Comparison of ENCODE assay signal across 2 cellular contexts in the genomic region with DNA sequence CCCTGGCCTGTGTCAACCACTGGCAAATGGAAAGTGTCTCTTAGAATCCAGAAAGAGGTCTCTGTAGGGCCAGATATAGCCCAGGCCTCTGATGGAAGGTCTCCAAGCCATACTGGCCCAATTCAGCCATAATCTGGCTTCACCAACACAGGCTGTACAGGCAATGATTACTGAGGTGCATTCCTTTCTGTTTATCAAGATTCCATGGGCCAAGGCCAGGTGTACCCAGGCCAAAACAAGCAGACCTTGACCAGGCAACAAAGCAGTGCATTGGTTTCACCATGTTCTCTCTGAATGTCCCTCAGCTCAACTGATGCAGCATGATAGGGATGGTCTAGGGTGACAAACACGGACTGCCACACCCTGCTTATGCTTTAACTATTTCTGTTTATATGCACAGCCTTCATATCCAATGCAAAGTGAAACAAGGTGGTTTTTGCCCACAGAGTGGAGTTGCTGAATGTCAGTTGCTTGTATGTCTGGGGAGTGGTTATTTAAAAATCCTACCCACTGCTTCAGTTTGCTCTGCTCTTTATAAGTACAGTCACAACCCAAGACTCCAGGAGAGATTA.
TF ChIP-seq lines count a peak whose summit lies in the region.

No MANE protein-coding gene starts in this region.

TF ChIP-seq in HepG2, 621 proteins besides CTCF, POLR2A, EP300 and RAD21 (continued from another document and continues in another):
- no peak for TF ChIP-seq SETDB1 (CRISPR knock-in tag; IDR thresholded peaks at IDR 0.05; ENCODE audit: borderline replicate concordance)
- TF ChIP-seq, protein P1, sequence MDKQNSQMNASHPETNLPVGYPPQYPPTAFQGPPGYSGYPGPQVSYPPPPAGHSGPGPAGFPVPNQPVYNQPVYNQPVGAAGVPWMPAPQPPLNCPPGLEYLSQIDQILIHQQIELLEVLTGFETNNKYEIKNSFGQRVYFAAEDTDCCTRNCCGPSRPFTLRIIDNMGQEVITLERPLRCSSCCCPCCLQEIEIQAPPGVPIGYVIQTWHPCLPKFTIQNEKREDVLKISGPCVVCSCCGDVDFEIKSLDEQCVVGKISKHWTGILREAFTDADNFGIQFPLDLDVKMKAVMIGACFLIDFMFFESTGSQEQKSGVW (CRISPR knock-in tag; IDR thresholded peaks at IDR 0.05; ENCODE audit: borderline replicate concordance) = no peak
- no peak for TF ChIP-seq HCFC1 (IDR thresholded peaks at IDR 0.05; ENCODE audit: low read depth, low read length)
- no peak for TF ChIP-seq ZNF570 (CRISPR knock-in tag; IDR thresholded peaks at IDR 0.05; ENCODE audit: borderline replicate concordance)
- TF ChIP-seq, protein P2, sequence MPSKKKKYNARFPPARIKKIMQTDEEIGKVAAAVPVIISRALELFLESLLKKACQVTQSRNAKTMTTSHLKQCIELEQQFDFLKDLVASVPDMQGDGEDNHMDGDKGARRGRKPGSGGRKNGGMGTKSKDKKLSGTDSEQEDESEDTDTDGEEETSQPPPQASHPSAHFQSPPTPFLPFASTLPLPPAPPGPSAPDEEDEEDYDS (CRISPR knock-in tag; IDR thresholded peaks at IDR 0.05) = peak; percentile 70
- TF ChIP-seq ZMYM2 (CRISPR knock-in tag; IDR thresholded peaks at IDR 0.05) = no peak
- peak; percentile 85; the same call in 1 of the 2 replicates for TF ChIP-seq BRD4 (CRISPR knock-in tag; IDR thresholded peaks at IDR 0.05)
- TF ChIP-seq SATB2 (CRISPR knock-in tag; IDR thresholded peaks at IDR 0.05) = no peak
- no peak for TF ChIP-seq ZSCAN20 (CRISPR knock-in tag; IDR thresholded peaks at IDR 0.05; ENCODE audit: borderline replicate concordance)
- TF ChIP-seq, protein P3, sequence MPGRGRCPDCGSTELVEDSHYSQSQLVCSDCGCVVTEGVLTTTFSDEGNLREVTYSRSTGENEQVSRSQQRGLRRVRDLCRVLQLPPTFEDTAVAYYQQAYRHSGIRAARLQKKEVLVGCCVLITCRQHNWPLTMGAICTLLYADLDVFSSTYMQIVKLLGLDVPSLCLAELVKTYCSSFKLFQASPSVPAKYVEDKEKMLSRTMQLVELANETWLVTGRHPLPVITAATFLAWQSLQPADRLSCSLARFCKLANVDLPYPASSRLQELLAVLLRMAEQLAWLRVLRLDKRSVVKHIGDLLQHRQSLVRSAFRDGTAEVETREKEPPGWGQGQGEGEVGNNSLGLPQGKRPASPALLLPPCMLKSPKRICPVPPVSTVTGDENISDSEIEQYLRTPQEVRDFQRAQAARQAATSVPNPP (CRISPR knock-in tag; IDR thresholded peaks at IDR 0.05) = no peak
- TF ChIP-seq ARID2 (CRISPR knock-in tag; IDR thresholded peaks at IDR 0.05; ENCODE audit: borderline replicate concordance) = no peak
- TF ChIP-seq KAT2B (IDR thresholded peaks at IDR 0.05; ENCODE audit: borderline replicate concordance, low read depth, low read length) = no peak
- 0 out of 2 replicates have a peak, but pooled peaks have one; percentile 33 for TF ChIP-seq SMYD3 (CRISPR knock-in tag; IDR thresholded peaks at IDR 0.05)
- TF ChIP-seq, protein P4, sequence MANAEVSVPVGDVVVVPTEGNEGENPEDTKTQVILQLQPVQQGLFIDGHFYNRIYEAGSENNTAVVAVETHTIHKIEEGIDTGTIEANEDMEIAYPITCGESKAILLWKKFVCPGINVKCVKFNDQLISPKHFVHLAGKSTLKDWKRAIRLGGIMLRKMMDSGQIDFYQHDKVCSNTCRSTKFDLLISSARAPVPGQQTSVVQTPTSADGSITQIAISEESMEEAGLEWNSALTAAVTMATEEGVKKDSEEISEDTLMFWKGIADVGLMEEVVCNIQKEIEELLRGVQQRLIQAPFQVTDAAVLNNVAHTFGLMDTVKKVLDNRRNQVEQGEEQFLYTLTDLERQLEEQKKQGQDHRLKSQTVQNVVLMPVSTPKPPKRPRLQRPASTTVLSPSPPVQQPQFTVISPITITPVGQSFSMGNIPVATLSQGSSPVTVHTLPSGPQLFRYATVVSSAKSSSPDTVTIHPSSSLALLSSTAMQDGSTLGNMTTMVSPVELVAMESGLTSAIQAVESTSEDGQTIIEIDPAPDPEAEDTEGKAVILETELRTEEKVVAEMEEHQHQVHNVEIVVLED (CRISPR knock-in tag; IDR thresholded peaks at IDR 0.05; ENCODE audit: borderline replicate concordance) = peak; percentile 56; the same call in 1 of the 2 replicates
- TF ChIP-seq TMF1 (CRISPR knock-in tag; IDR thresholded peaks at IDR 0.05; ENCODE audit: low read depth) = peak; percentile 62; the same call in 1 of the 2 replicates
- TF ChIP-seq U2AF1 (optimal IDR thresholded peaks at IDR 0.05; ENCODE audit: low read depth, low read length) = no peak
- TF ChIP-seq ETV5 (CRISPR knock-in tag; IDR thresholded peaks at IDR 0.05; ENCODE audit: borderline replicate concordance) = peak; percentile 40; the same call in 1 of the 2 replicates
- TF ChIP-seq RXRB (CRISPR knock-in tag; IDR thresholded peaks at IDR 0.05; ENCODE audit: borderline replicate concordance) = peak; percentile 90
- TF ChIP-seq ELF3 (CRISPR knock-in tag; IDR thresholded peaks at IDR 0.05) = peak; percentile 79
- TF ChIP-seq, protein P5, sequence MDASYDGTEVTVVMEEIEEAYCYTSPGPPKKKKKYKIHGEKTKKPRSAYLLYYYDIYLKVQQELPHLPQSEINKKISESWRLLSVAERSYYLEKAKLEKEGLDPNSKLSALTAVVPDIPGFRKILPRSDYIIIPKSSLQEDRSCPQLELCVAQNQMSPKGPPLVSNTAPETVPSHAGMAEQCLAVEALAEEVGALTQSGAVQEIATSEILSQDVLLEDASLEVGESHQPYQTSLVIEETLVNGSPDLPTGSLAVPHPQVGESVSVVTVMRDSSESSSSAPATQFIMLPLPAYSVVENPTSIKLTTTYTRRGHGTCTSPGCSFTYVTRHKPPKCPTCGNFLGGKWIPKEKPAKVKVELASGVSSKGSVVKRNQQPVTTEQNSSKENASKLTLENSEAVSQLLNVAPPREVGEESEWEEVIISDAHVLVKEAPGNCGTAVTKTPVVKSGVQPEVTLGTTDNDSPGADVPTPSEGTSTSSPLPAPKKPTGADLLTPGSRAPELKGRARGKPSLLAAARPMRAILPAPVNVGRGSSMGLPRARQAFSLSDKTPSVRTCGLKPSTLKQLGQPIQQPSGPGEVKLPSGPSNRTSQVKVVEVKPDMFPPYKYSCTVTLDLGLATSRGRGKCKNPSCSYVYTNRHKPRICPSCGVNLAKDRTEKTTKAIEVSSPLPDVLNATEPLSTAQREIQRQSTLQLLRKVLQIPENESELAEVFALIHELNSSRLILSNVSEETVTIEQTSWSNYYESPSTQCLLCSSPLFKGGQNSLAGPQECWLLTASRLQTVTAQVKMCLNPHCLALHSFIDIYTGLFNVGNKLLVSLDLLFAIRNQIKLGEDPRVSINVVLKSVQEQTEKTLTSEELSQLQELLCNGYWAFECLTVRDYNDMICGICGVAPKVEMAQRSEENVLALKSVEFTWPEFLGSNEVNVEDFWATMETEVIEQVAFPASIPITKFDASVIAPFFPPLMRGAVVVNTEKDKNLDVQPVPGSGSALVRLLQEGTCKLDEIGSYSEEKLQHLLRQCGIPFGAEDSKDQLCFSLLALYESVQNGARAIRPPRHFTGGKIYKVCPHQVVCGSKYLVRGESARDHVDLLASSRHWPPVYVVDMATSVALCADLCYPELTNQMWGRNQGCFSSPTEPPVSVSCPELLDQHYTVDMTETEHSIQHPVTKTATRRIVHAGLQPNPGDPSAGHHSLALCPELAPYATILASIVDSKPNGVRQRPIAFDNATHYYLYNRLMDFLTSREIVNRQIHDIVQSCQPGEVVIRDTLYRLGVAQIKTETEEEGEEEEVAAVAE (CRISPR knock-in tag; IDR thresholded peaks at IDR 0.05; ENCODE audit: borderline replicate concordance) = 0 out of 2 replicates have a peak, but pooled peaks have one; percentile 20

TF ChIP-seq in SK-N-SH treated with all-trans-retinoic acid at 6 μM for 48 hours, 23 proteins besides CTCF, POLR2A, EP300 and RAD21 (continued from another document):
- TF ChIP-seq, protein P6, sequence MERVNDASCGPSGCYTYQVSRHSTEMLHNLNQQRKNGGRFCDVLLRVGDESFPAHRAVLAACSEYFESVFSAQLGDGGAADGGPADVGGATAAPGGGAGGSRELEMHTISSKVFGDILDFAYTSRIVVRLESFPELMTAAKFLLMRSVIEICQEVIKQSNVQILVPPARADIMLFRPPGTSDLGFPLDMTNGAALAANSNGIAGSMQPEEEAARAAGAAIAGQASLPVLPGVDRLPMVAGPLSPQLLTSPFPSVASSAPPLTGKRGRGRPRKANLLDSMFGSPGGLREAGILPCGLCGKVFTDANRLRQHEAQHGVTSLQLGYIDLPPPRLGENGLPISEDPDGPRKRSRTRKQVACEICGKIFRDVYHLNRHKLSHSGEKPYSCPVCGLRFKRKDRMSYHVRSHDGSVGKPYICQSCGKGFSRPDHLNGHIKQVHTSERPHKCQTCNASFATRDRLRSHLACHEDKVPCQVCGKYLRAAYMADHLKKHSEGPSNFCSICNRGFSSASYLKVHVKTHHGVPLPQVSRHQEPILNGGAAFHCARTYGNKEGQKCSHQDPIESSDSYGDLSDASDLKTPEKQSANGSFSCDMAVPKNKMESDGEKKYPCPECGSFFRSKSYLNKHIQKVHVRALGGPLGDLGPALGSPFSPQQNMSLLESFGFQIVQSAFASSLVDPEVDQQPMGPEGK (CRISPR knock-in tag; IDR thresholded peaks at IDR 0.05; ENCODE audit: borderline replicate concordance) = no peak
- TF ChIP-seq, protein P7, sequence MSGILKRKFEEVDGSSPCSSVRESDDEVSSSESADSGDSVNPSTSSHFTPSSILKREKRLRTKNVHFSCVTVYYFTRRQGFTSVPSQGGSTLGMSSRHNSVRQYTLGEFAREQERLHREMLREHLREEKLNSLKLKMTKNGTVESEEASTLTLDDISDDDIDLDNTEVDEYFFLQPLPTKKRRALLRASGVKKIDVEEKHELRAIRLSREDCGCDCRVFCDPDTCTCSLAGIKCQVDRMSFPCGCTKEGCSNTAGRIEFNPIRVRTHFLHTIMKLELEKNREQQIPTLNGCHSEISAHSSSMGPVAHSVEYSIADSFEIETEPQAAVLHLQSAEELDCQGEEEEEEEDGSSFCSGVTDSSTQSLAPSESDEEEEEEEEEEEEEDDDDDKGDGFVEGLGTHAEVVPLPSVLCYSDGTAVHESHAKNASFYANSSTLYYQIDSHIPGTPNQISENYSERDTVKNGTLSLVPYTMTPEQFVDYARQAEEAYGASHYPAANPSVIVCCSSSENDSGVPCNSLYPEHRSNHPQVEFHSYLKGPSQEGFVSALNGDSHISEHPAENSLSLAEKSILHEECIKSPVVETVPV (CRISPR knock-in tag; IDR thresholded peaks at IDR 0.05) = no peak
- TF ChIP-seq GLIS3 (CRISPR knock-in tag; IDR thresholded peaks at IDR 0.05) (no peak), CSDC2 (CRISPR knock-in tag; IDR thresholded peaks at IDR 0.05) (no peak), ZNF8 (CRISPR knock-in tag; IDR thresholded peaks at IDR 0.05) (no peak), ISL1 (CRISPR knock-in tag; IDR thresholded peaks at IDR 0.05) (no peak)
- TF ChIP-seq, protein P8, sequence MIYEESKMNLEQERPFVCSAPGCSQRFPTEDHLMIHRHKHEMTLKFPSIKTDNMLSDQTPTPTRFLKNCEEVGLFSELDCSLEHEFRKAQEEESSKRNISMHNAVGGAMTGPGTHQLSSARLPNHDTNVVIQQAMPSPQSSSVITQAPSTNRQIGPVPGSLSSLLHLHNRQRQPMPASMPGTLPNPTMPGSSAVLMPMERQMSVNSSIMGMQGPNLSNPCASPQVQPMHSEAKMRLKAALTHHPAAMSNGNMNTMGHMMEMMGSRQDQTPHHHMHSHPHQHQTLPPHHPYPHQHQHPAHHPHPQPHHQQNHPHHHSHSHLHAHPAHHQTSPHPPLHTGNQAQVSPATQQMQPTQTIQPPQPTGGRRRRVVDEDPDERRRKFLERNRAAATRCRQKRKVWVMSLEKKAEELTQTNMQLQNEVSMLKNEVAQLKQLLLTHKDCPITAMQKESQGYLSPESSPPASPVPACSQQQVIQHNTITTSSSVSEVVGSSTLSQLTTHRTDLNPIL (CRISPR knock-in tag; IDR thresholded peaks at IDR 0.05; ENCODE audit: low read depth) = no peak
- TF ChIP-seq, protein P9, sequence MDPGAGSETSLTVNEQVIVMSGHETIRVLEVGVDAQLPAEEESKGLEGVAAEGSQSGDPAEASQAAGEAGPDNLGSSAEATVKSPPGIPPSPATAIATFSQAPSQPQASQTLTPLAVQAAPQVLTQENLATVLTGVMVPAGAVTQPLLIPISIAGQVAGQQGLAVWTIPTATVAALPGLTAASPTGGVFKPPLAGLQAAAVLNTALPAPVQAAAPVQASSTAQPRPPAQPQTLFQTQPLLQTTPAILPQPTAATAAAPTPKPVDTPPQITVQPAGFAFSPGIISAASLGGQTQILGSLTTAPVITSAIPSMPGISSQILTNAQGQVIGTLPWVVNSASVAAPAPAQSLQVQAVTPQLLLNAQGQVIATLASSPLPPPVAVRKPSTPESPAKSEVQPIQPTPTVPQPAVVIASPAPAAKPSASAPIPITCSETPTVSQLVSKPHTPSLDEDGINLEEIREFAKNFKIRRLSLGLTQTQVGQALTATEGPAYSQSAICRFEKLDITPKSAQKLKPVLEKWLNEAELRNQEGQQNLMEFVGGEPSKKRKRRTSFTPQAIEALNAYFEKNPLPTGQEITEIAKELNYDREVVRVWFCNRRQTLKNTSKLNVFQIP (CRISPR knock-in tag; IDR thresholded peaks at IDR 0.05; ENCODE audit: borderline replicate concordance, low read depth) = no peak
